ENCODE assay signal across 1 cellular context in the genomic region with DNA sequence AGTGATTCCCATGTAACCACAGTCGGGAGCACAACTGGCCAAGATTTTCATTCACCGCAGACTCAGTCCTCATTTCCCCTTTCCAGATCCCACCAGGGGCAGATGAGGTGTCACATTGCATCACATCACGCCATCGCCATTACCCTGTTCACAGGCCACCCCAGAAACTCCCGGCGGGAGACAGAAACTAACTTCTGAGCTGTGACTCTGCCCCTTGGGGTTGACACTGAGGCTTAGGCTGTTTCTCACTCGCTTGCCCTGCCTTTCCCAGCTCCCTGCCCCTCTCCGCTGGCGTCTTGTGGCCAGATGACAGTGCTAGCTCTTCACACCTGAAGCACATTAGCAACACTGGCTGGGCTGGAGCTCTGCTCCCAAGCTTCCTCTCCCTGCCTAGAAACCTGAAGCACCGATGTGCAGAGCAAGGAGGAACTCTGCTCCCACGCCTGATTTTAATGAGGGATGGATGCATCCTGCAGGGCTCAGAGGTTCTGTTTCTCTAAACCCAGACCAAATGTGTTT.
TF ChIP-seq lines count a peak whose summit lies in the region.

No MANE protein-coding gene starts in this region.

TF ChIP-seq in H1, 55 proteins besides CTCF, POLR2A, EP300 and RAD21:
- no peak for TF ChIP-seq SRF (IDR thresholded peaks at IDR 0.05; ENCODE audit: low read depth, low read length)
- no peak for TF ChIP-seq TCF12 (IDR thresholded peaks at IDR 0.05; ENCODE audit: low read depth, low read length)
- no peak for TF ChIP-seq POLR2AphosphoS5 (IDR thresholded peaks at IDR 0.05; ENCODE audit: low read depth, low read length)
- TF ChIP-seq E2F6 (IDR thresholded peaks at IDR 0.05), result no peak
- no peak for TF ChIP-seq TAF1 (IDR thresholded peaks at IDR 0.05; ENCODE audit: low read depth, low read length)
- TF ChIP-seq TEAD4 (IDR thresholded peaks at IDR 0.05; ENCODE audit: low read depth, low read length), result no peak
- TF ChIP-seq BCL11A (IDR thresholded peaks at IDR 0.05; ENCODE audit: low read depth in 2 of 2, low read length in 2 of 2), result no peak
- no peak for TF ChIP-seq CHD1 (IDR thresholded peaks at IDR 0.05; ENCODE audit: low read depth, low read length)
- TF ChIP-seq FOSL1 (IDR thresholded peaks at IDR 0.05; ENCODE audit: insufficient read depth, low read depth, low read length), result no peak
- TF ChIP-seq PHF8 (conservative IDR thresholded peaks at IDR 0.05; ENCODE audit: low read depth, low read length), result no peak
- TF ChIP-seq SAP30 (IDR thresholded peaks at IDR 0.05; ENCODE audit: insufficient read depth, insufficient replicate concordance, low read length), result no peak
- TF ChIP-seq BACH1 (IDR thresholded peaks at IDR 0.05; ENCODE audit: low read length), result no peak
- no peak for TF ChIP-seq ASH2L (IDR thresholded peaks at IDR 0.05; ENCODE audit: low read length)
- TF ChIP-seq CHD7 (IDR thresholded peaks at IDR 0.05; ENCODE audit: insufficient replicate concordance, low read length), result no peak
